9 cellular contexts compared by ENCODE assay signal in the genomic region with DNA sequence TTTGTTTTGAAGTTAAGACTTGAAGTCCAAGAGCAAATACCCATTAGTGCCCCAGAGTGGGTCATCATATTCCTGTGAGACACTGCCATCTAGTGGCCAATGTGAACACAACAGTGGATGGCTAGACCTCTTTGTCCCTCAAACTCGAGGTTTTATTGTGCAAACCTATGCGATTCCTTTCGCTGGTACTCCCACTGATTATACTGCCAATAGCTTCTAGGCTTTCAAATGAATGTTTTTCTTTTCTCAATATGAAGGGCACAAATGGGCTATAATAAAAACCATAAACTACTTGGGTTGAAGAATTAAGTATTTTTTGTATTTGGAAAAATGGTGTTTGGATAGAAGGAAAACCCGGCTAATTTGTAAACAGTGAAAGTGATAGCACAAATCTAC.
DNase-seq lines count a peak whose midpoint lies in the region; ATAC-seq and TF ChIP-seq lines count a peak whose summit lies in the region.
"Had no signal": no experiment of that assay in that cellular context is flagged by ENCODE, and none has a peak within 500 bp of the region (broad histone marks: within the 10 kb centered on the region; RNA-seq: fewer than 3 reads in every experiment).

No MANE protein-coding gene starts in this region.

- intact Hi-C loops in activated CD8-positive, alpha-beta T cell treated with anti-CD3 and anti-CD28 coated beads for 36 hours (cut with micrococcal nuclease), result loop anchor here (2.0 kb wide), 1 partner anchor 825 kb away; no protein-coding TSS in a partner anchor

- TF ChIP-seq CTCF in activated CD8-positive, alpha-beta T cell treated with anti-CD3 and anti-CD28 coated beads for 36 hours (IDR thresholded peaks at IDR 0.05), result peak; percentile 98

- CTCF ChIA-PET in activated CD8-positive, alpha-beta T cell treated with anti-CD3 and anti-CD28 coated beads for 36 hours (lab: Charles Lee), result interaction anchor here (0.6 to 3.6 kb wide), 25 partner anchors 9 to 867 kb away, joined by 3 to 19 read pairs (median 4); no protein-coding TSS in a partner anchor

- no peak overlapping the region for H3K27ac Mint-ChIP-seq in activated CD8-positive, alpha-beta T cell treated with anti-CD3 and anti-CD28 coated beads for 36 hours
- no peak overlapping the region for H3K27ac Mint-ChIP-seq in effector memory CD8-positive, alpha-beta T cell
- H3K27ac Mint-ChIP-seq: T-helper 1 cell treated with Interleukin-12 subunit alpha and Interleukin-12 subunit beta and Interleukin-4 antibody, amounts not matched to agents 30 μg/mL and 1 μg/mL, for 36 hours had no signal

- no peak overlapping the region for H3K4me3 Mint-ChIP-seq in activated CD8-positive, alpha-beta T cell treated with anti-CD3 and anti-CD28 coated beads for 36 hours
- no peak overlapping the region for H3K4me3 Mint-ChIP-seq in effector memory CD8-positive, alpha-beta T cell
- H3K4me3 Mint-ChIP-seq: T-helper 1 cell treated with Interleukin-12 subunit alpha and Interleukin-12 subunit beta and Interleukin-4 antibody, amounts not matched to agents 30 μg/mL and 1 μg/mL, for 36 hours had no signal

- no peaks in the 10 kb centered on the region for H3K4me1 Mint-ChIP-seq in activated CD8-positive, alpha-beta T cell treated with anti-CD3 and anti-CD28 coated beads for 36 hours (ENCODE audit: low read depth)
- peaks cover 0 to 1% of the 10 kb centered on the region in 2 donors for H3K4me1 Mint-ChIP-seq in effector memory CD8-positive, alpha-beta T cell (ENCODE audit: low read depth in 2 of 2)

- H3K27me3 Mint-ChIP-seq in activated CD8-positive, alpha-beta T cell treated with anti-CD3 and anti-CD28 coated beads for 36 hours, result peaks cover 2% of the 10 kb centered on the region
- H3K27me3 Mint-ChIP-seq in effector memory CD8-positive, alpha-beta T cell, result peaks cover 20 to 26% of the 10 kb centered on the region in 2 donors

- DNase-seq in CD1c-positive myeloid dendritic cell (ENCODE audit: extremely low spot score) (peak; percentile 86), GM19240 (ENCODE audit: insufficient read length, low spot score) (peak; percentile 67), NCI-H748 treated with DMSO at 0.1 percent for 48 hours (lab: John Stamatoyannopoulos, UW) (peak; percentile 73), midbrain (lab: John Stamatoyannopoulos, UW) (peak; percentile 87)
- peak; percentile 81 for DNase-seq in activated CD8-positive, alpha-beta T cell treated with anti-CD3 and anti-CD28 coated beads for 36 hours
- DNase-seq in effector memory CD8-positive, alpha-beta T cell, result peak; percentile 56 to 65 (median 63)
- DNase-seq in stimulated activated CD8-positive, alpha-beta memory T cell treated with anti-CD3 and anti-CD28 coated beads, Interleukin-4, amount 100 ng/mL, for 24 hours (ENCODE audit: low read depth), result peak; percentile 51

- POLR2A ChIA-PET in activated CD8-positive, alpha-beta T cell treated with anti-CD3 and anti-CD28 coated beads for 36 hours (lab: Charles Lee), result no interaction called here

- no peaks in the 10 kb centered on the region for H3K36me3 Mint-ChIP-seq in activated CD8-positive, alpha-beta T cell treated with anti-CD3 and anti-CD28 coated beads for 36 hours (ENCODE audit: low read depth)
- no peaks in the 10 kb centered on the region for H3K36me3 Mint-ChIP-seq in effector memory CD8-positive, alpha-beta T cell (ENCODE audit: insufficient read depth)

- H3K9me3 Mint-ChIP-seq in activated CD8-positive, alpha-beta T cell treated with anti-CD3 and anti-CD28 coated beads for 36 hours, result no peaks in the 10 kb centered on the region
- no peaks in the 10 kb centered on the region for H3K9me3 Mint-ChIP-seq in effector memory CD8-positive, alpha-beta T cell
- H3K9me3 Mint-ChIP-seq: T-helper 1 cell treated with Interleukin-12 subunit alpha and Interleukin-12 subunit beta and Interleukin-4 antibody, amounts not matched to agents 30 μg/mL and 1 μg/mL, for 36 hours had no signal

- ATAC-seq in HG03558 (IDR thresholded peaks at IDR 0.05; ENCODE audit: extremely low read depth, unreplicated experiment), result peak; percentile 72
- peak; percentile 84 for ATAC-seq in activated CD8-positive, alpha-beta T cell treated with anti-CD3 and anti-CD28 coated beads for 36 hours
- peak; percentile 85 for ATAC-seq in effector memory CD8-positive, alpha-beta T cell (replicated peaks)

Comparison
In these comparisons a context has a peak if more than half of its experiments do, and no peak if none do; other contexts are left out.
1. Peak in every context shown above with its lines: DNase-seq and ATAC-seq.